Comparison of ENCODE assay signal across 21 cellular contexts in the genomic region with DNA sequence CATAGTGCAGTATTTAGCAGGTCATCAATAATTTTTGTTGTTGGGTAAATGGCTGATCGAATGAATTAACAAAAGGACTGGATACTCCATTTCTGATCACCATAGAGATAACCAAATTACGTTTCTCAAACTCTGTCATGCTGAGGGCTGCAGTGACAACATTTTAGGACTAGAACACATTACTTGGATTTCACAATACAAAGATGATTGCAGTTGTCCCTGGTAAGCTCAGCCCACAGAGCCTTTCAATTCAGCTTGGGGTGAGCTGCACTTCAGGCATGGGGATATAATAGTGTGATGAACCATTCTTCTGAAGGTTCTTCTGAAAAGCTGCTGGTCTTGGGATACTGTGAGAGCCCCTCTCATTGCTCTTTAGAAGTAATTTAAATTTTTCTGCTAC.
"Had no signal": no experiment of that assay in that cellular context is flagged by ENCODE, and none has a peak within 500 bp of the region (broad histone marks: within the 10 kb centered on the region; RNA-seq: fewer than 3 reads in every experiment).

No MANE protein-coding gene starts in this region.

- ATAC-seq: activated CD4-positive, alpha-beta T cell treated with anti-CD3 and anti-CD28 coated beads for 36 hours; body of pancreas; esophagus mucosa; naive thymus-derived CD8-positive, alpha-beta T cell had no signal

- H3K36me3 ChIP-seq: left ventricle myocardium inferior, right atrium auricular region, tibial artery, vagina had no signal

- H3K27me3 Mint-ChIP-seq: activated CD4-positive, alpha-beta memory T cell treated with anti-CD3 and anti-CD28 coated beads, Interleukin-2, amount 10 ng/mL, durations not matched to agents 7 days and 5 days; activated CD4-positive, alpha-beta T cell treated with anti-CD3 and anti-CD28 coated beads for 36 hours; activated naive CD4-positive, alpha-beta T cell treated with anti-CD3 and anti-CD28 coated beads, Interleukin-2, amount 50 U/mL, for 24 hours; activated T-cell treated with anti-CD3 and anti-CD28 coated beads, Interleukin-2, amount 50 U/mL, for 24 hours; naive thymus-derived CD8-positive, alpha-beta T cell had no signal

- H3K36me3 Mint-ChIP-seq: memory B cell had no signal

- H3K4me1 Mint-ChIP-seq: activated CD4-positive, alpha-beta memory T cell treated with anti-CD3 and anti-CD28 coated beads, Interleukin-2, amount 10 ng/mL, durations not matched to agents 7 days and 5 days; activated CD4-positive, alpha-beta T cell treated with anti-CD3 and anti-CD28 coated beads for 36 hours; activated naive CD4-positive, alpha-beta T cell treated with anti-CD3 and anti-CD28 coated beads, Interleukin-2, amount 50 U/mL, for 24 hours; memory B cell; naive thymus-derived CD8-positive, alpha-beta T cell had no signal

- H3K4me3 Mint-ChIP-seq: activated CD4-positive, alpha-beta memory T cell treated with anti-CD3 and anti-CD28 coated beads, Interleukin-2, amount 10 ng/mL, durations not matched to agents 7 days and 5 days; activated CD4-positive, alpha-beta T cell treated with anti-CD3 and anti-CD28 coated beads for 36 hours; activated naive CD4-positive, alpha-beta T cell treated with anti-CD3 and anti-CD28 coated beads, Interleukin-2, amount 50 U/mL, for 24 hours; activated T-cell treated with anti-CD3 and anti-CD28 coated beads, Interleukin-2, amount 50 U/mL, for 24 hours; memory B cell; naive thymus-derived CD8-positive, alpha-beta T cell had no signal

- H3K4me3 ChIP-seq: body of pancreas, coronary artery, left ventricle myocardium inferior, right atrium auricular region, skin epidermis, tibial artery, vagina had no signal

- H3K27ac Mint-ChIP-seq: activated CD4-positive, alpha-beta memory T cell treated with anti-CD3 and anti-CD28 coated beads, Interleukin-2, amount 10 ng/mL, durations not matched to agents 7 days and 5 days; activated CD4-positive, alpha-beta T cell treated with anti-CD3 and anti-CD28 coated beads for 36 hours; activated naive CD4-positive, alpha-beta T cell treated with anti-CD3 and anti-CD28 coated beads, Interleukin-2, amount 50 U/mL, for 24 hours; activated T-cell treated with anti-CD3 and anti-CD28 coated beads, Interleukin-2, amount 50 U/mL, for 24 hours; memory B cell; naive thymus-derived CD8-positive, alpha-beta T cell; progenitor cell of endocrine pancreas had no signal

- H3K27ac ChIP-seq: body of pancreas, coronary artery, left ventricle myocardium inferior, right atrium auricular region, tibial artery, vagina, VCaP had no signal

- H3K27me3 ChIP-seq: body of pancreas, right atrium auricular region, tibial artery, vagina had no signal

- DNase-seq: activated CD4-positive, alpha-beta memory T cell treated with anti-CD3 and anti-CD28 coated beads, Interleukin-2, amount 10 ng/mL, durations not matched to agents 7 days and 5 days; activated CD4-positive, alpha-beta T cell treated with anti-CD3 and anti-CD28 coated beads for 36 hours; activated T-cell treated with anti-CD3 and anti-CD28 coated beads, Interleukin-2, amount 50 U/mL, for 24 hours; amniotic stem cell; body of pancreas; central memory CD4-positive, alpha-beta T cell; left ventricle myocardium inferior; naive thymus-derived CD8-positive, alpha-beta T cell; stimulated activated CD4-positive, alpha-beta T cell treated with anti-CD3 and anti-CD28 coated beads, Interleukin-4, amount 100 ng/mL, for 24 hours; stimulated activated naive CD4-positive, alpha-beta T cell; T1000; tibial artery had no signal

- H3K4me1 ChIP-seq: body of pancreas, left ventricle myocardium inferior, right atrium auricular region, tibial artery, vagina had no signal

- H3K9me3 Mint-ChIP-seq: activated CD4-positive, alpha-beta memory T cell treated with anti-CD3 and anti-CD28 coated beads, Interleukin-2, amount 10 ng/mL, durations not matched to agents 7 days and 5 days; activated naive CD4-positive, alpha-beta T cell treated with anti-CD3 and anti-CD28 coated beads, Interleukin-2, amount 50 U/mL, for 24 hours; activated T-cell treated with anti-CD3 and anti-CD28 coated beads, Interleukin-2, amount 50 U/mL, for 24 hours had no signal

- H3K9me3 ChIP-seq: body of pancreas, tibial artery, vagina had no signal
